In the genomic region with DNA sequence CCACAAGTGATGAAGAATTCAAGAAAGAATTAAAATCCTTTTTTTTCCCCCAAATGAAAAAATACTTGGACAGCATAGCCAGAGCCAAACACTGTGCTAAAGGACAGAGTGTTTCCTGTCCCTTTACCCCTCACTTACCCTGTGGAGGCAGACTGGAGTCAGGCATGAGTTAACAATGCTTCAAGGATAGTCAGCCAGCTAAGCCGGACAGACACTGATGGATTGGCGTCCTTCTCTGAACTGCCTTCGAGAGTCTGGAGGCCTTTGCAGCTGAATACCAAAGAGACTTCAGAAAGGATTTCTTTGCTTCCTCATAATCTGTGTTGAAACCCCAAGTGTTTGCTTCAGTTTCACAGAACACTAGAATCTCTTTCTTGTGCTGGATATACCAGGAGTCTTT, we compare ENCODE assay signal across 16 cellular contexts. TPM values are rescaled to one million over a fixed set of nuclear protein-coding genes. Genes with fewer than 3 reads are reported as not detected.
DNase-seq lines count a peak whose midpoint lies in the region; ATAC-seq and TF ChIP-seq lines count a peak whose summit lies in the region.
"Had no signal": no experiment of that assay in that cellular context is flagged by ENCODE, and none has a peak within 500 bp of the region (broad histone marks: within the 10 kb centered on the region; RNA-seq: fewer than 3 reads in every experiment).

No MANE protein-coding gene starts in this region.

- no peak for ATAC-seq in HG03571 (IDR thresholded peaks at IDR 0.05; ENCODE audit: unreplicated experiment)
- no peak for ATAC-seq in natural killer cell
- ATAC-seq: T-helper 17 cell had no signal

- peaks cover 43% of the 10 kb centered on the region for H3K4me1 ChIP-seq in osteoblast (ENCODE audit: insufficient read depth, low read length)

- H3K4me1 Mint-ChIP-seq in natural killer cell: peaks cover 44 to 54% of the 10 kb centered on the region in 2 donors

- H3K27me3 Mint-ChIP-seq in natural killer cell (ENCODE audit: low read depth in 2 of 2): no peaks in the 10 kb centered on the region
- H3K27me3 Mint-ChIP-seq: activated CD4-positive, alpha-beta memory T cell treated with anti-CD3 and anti-CD28 coated beads, Interleukin-2, amount 10 ng/mL, durations not matched to agents 7 days and 5 days; activated naive CD4-positive, alpha-beta T cell treated with anti-CD3 and anti-CD28 coated beads, Interleukin-2, amount 50 U/mL, for 24 hours; CD8-positive, alpha-beta memory T cell; T-helper 17 cell had no signal

- intact Hi-C loops in natural killer cell (cut with micrococcal nuclease): no loop called here

- TF ChIP-seq CTCF in osteoblast (IDR thresholded peaks at IDR 0.05; ENCODE audit: extremely low read depth, low read depth, low read length): no peak
- TF ChIP-seq CTCF in natural killer cell (IDR thresholded peaks at IDR 0.05): no peak

- no peaks in the 10 kb centered on the region for H3K9me3 Mint-ChIP-seq in natural killer cell
- H3K9me3 Mint-ChIP-seq: activated CD4-positive, alpha-beta memory T cell treated with anti-CD3 and anti-CD28 coated beads, Interleukin-2, amount 10 ng/mL, durations not matched to agents 7 days and 5 days; activated naive CD4-positive, alpha-beta T cell treated with anti-CD3 and anti-CD28 coated beads, Interleukin-2, amount 50 U/mL, for 24 hours; CD8-positive, alpha-beta memory T cell had no signal

- no peak overlapping the region for H3K27ac Mint-ChIP-seq in natural killer cell
- H3K27ac Mint-ChIP-seq: activated CD4-positive, alpha-beta memory T cell treated with anti-CD3 and anti-CD28 coated beads, Interleukin-2, amount 10 ng/mL, durations not matched to agents 7 days and 5 days; activated naive CD4-positive, alpha-beta T cell treated with anti-CD3 and anti-CD28 coated beads, Interleukin-2, amount 50 U/mL, for 24 hours; T-helper 17 cell had no signal

- H3K9me3 ChIP-seq in osteoblast (ENCODE audit: low read depth, low read length): no peaks in the 10 kb centered on the region
- H3K9me3 ChIP-seq: left ventricle myocardium inferior, ovary, stomach had no signal

- H3K36me3 ChIP-seq in osteoblast (ENCODE audit: insufficient read depth, low read length): no peaks in the 10 kb centered on the region
- H3K36me3 ChIP-seq: left ventricle myocardium inferior, ovary, stomach had no signal

- H3K4me3 Mint-ChIP-seq in natural killer cell: no peak overlapping the region
- H3K4me3 Mint-ChIP-seq: activated CD4-positive, alpha-beta memory T cell treated with anti-CD3 and anti-CD28 coated beads, Interleukin-2, amount 10 ng/mL, durations not matched to agents 7 days and 5 days; activated naive CD4-positive, alpha-beta T cell treated with anti-CD3 and anti-CD28 coated beads, Interleukin-2, amount 50 U/mL, for 24 hours; T-helper 17 cell had no signal

- DNase-seq in Caki2 (ENCODE audit: low read depth) (peak; percentile 44), NCI-H82 treated with DMSO at 0.1 percent for 48 hours (lab: John Stamatoyannopoulos, UW; ENCODE audit: unreplicated experiment) (peak; percentile 78), dermis blood vessel endothelial cell (peak; percentile 37), osteoblast (ENCODE audit: insufficient read length, low spot score, missing footprints) (peak; percentile 22), NCI-H2171 (lab: John Stamatoyannopoulos, UW) (no peak), natural killer cell (no peak), GM19238 (ENCODE audit: insufficient read length, low spot score) (no peak)
- DNase-seq: activated CD4-positive, alpha-beta memory T cell treated with anti-CD3 and anti-CD28 coated beads, Interleukin-2, amount 10 ng/mL, durations not matched to agents 7 days and 5 days; CD8-positive, alpha-beta memory T cell; left ventricle myocardium inferior; NCI-H1105; ovary; stomach; T-helper 17 cell had no signal

- H4K20me1 ChIP-seq in osteoblast (ENCODE audit: insufficient read depth, low read length): peaks cover 70% of the 10 kb centered on the region

- peak overlapping the region; percentile 7 for H3K4me2 ChIP-seq in osteoblast (ENCODE audit: insufficient read depth, low read length)

- H2AFZ ChIP-seq in osteoblast (ENCODE audit: low read length): no peak overlapping the region

- no peaks in the 10 kb centered on the region for H3K27me3 ChIP-seq in osteoblast (ENCODE audit: insufficient read depth, low read length)
- H3K27me3 ChIP-seq: ovary, stomach had no signal

- in situ Hi-C loops in Caki2 (cut with HindIII; ENCODE audit: low pct_unique_long_range_greater_than_20kb, low sequenced_read_pairs): no loop called here

- H3K4me3 ChIP-seq in osteoblast (ENCODE audit: insufficient read depth, low read length): no peak overlapping the region
- H3K4me3 ChIP-seq: left ventricle myocardium inferior, ovary, stomach had no signal

- H3K27ac ChIP-seq in osteoblast (ENCODE audit: low read depth, low read length): peak overlapping the region; percentile 46
- H3K27ac ChIP-seq: left ventricle myocardium inferior, ovary had no signal

- peaks cover 94% of the 10 kb centered on the region for H3K79me2 ChIP-seq in osteoblast (ENCODE audit: insufficient read depth, low read length)

- H3K36me3 Mint-ChIP-seq in natural killer cell: no peaks in the 10 kb centered on the region
- H3K36me3 Mint-ChIP-seq: activated naive CD4-positive, alpha-beta T cell treated with anti-CD3 and anti-CD28 coated beads, Interleukin-2, amount 50 U/mL, for 24 hours had no signal

RNA-seq across cellular contexts. Expression of a gene that starts 4.5 kb away (rescaled TPM):
- total RNA-seq in Caki2 (2014; rRNA removed; shearing (Covaris generic); ENCODE audit: low replicate concordance): 238 and 278 TPM in 2 replicates
- total RNA-seq in dermis blood vessel endothelial cell: 200 and 265 TPM in 2 replicates
- 170 and 210 TPM in 2 replicates for total RNA-seq in osteoblast
- 100 to 1,000 TPM in 1 of 3 donors, 10 to 100 TPM in 2; 73.1 to 110 (median 85.1) TPM for total RNA-seq in natural killer cell

RNA-seq across cellular contexts. Expression of a gene that starts 48.5 kb away (rescaled TPM):
- total RNA-seq in Caki2 (2014; rRNA removed; shearing (Covaris generic); ENCODE audit: low replicate concordance): not detected in 2 replicates
- total RNA-seq in dermis blood vessel endothelial cell: not detected in 2 replicates
- under 0.01 and 0.36 TPM in 2 replicates for total RNA-seq in osteoblast
- 1 to 10 TPM; 2.2 to 4.4 (median 2.6) TPM for total RNA-seq in natural killer cell

RNA-seq across cellular contexts. Expression of a gene that starts 59.8 kb away (rescaled TPM):
- total RNA-seq in Caki2 (2014; rRNA removed; shearing (Covaris generic); ENCODE audit: low replicate concordance): not detected in 2 replicates
- 0.09 TPM in 1 of 2 replicates, not detected in the other for total RNA-seq in dermis blood vessel endothelial cell
- total RNA-seq in osteoblast: under 0.01 TPM in 2 replicates
- total RNA-seq in natural killer cell: under 1 TPM in 1 of 3 donors, not detected in 2; 0.14 TPM

Comparison
In these comparisons a context has a peak if more than half of its experiments do, and no peak if none do; other contexts are left out.
1. DNase-seq: peak in Caki2 (single experiment), NCI-H82 treated with DMSO at 0.1 percent for 48 hours (single experiment), dermis blood vessel endothelial cell (single experiment) and osteoblast (single experiment); none in NCI-H2171 (single experiment), natural killer cell (single experiment) and GM19238 (single experiment).